23 cellular contexts compared by ENCODE assay signal in the genomic region with DNA sequence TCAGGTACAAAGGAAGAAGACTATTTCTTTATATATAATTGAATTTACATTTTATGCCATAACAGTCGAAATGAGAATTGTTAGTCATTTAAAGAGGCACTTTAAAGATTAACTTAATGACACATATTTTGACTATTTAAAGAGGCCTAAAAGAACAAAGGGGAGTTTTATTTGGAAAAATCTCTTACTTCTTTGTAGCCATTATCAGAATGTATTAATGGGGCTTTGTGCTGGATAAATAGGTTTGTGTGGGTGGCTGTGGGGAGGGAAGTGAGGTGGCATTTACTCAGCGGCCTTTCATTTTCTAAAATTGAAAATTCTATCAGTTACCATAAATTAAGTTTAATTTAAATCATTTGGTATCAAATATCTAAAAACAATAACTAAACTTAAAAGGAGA.
"Had no signal": no experiment of that assay in that cellular context is flagged by ENCODE, and none has a peak within 500 bp of the region (broad histone marks: within the 10 kb centered on the region; RNA-seq: fewer than 3 reads in every experiment).

No MANE protein-coding gene starts in this region.

- ATAC-seq: activated CD4-positive, alpha-beta T cell treated with anti-CD3 and anti-CD28 coated beads for 36 hours; activated T-cell treated with anti-CD3 and anti-CD28 coated beads, Interleukin-2, amount 50 U/mL, for 4 hours; heart right ventricle; left lung; naive thymus-derived CD8-positive, alpha-beta T cell had no signal

- DNase-seq: activated B cell treated with CpG ODN at 0.5 μM for 24 hours; activated CD4-positive, alpha-beta T cell treated with anti-CD3 and anti-CD28 coated beads for 36 hours; activated CD4-positive, alpha-beta T cell treated with anti-CD3 and anti-CD28 coated beads, Interleukin-2, amount 50 U/mL, for 48 hours; activated CD8-positive, alpha-beta memory T cell treated with anti-CD3 and anti-CD28 coated beads, Interleukin-2, amount 50 U/mL, for 48 hours; activated naive CD4-positive, alpha-beta T cell; activated naive CD8-positive, alpha-beta T cell treated with anti-CD3 and anti-CD28 coated beads for 36 hours; activated T-cell treated with anti-CD3 and anti-CD28 coated beads, Interleukin-2, amount 50 U/mL, for 4 hours; amniotic stem cell; cerebellar nuclear complex; esophagus squamous epithelium; heart right ventricle; left lung; naive thymus-derived CD8-positive, alpha-beta T cell; stimulated activated CD4-positive, alpha-beta T cell treated with anti-CD3 and anti-CD28 coated beads, Interleukin-12 subunit alpha, Interleukin-12 subunit beta, amount 100 ng/mL, for 4 hours; stimulated activated CD4-positive, alpha-beta T cell treated with anti-CD3 and anti-CD28 coated beads, Interleukin-1b, Interleukin-23, amount 100 ng/mL, for 48 hours; T1000; thyroid gland had no signal

- H3K27me3 ChIP-seq: esophagus squamous epithelium, heart right ventricle, left lung, thyroid gland had no signal

- H3K9me3 ChIP-seq: esophagus squamous epithelium, prostate gland, thyroid gland had no signal

- H3K4me3 ChIP-seq: coronary artery, esophagus squamous epithelium, heart right ventricle, left lung, prostate gland, thyroid gland had no signal

- H3K27ac ChIP-seq: coronary artery, esophagus squamous epithelium, left lung, prostate gland, thyroid gland had no signal

- H3K4me3 Mint-ChIP-seq: activated B cell treated with CpG ODN at 0.5 μM for 24 hours; activated CD4-positive, alpha-beta T cell treated with anti-CD3 and anti-CD28 coated beads for 36 hours; activated naive CD8-positive, alpha-beta T cell treated with anti-CD3 and anti-CD28 coated beads for 36 hours; activated T-cell treated with anti-CD3 and anti-CD28 coated beads, Interleukin-2, amount 50 U/mL, for 4 hours; naive thymus-derived CD8-positive, alpha-beta T cell; stimulated activated naive CD8-positive, alpha-beta T cell treated with anti-CD3 and anti-CD28 coated beads, Interleukin-15, Interleukin-2, amounts not matched to agents 100 ng/mL and 50 ng/mL, for 24 hours; T-helper 1 cell treated with Interleukin-12 subunit alpha and Interleukin-12 subunit beta and Interleukin-4 antibody, amounts not matched to agents 30 μg/mL and 1 μg/mL, for 36 hours had no signal

- H3K4me1 Mint-ChIP-seq: activated B cell treated with CpG ODN at 0.5 μM for 24 hours; activated CD4-positive, alpha-beta T cell treated with anti-CD3 and anti-CD28 coated beads for 36 hours; activated naive CD8-positive, alpha-beta T cell treated with anti-CD3 and anti-CD28 coated beads for 36 hours; naive thymus-derived CD8-positive, alpha-beta T cell had no signal

- FAIRE-seq: urothelium cell line had no signal

- H3K36me3 Mint-ChIP-seq: activated naive CD8-positive, alpha-beta T cell treated with anti-CD3 and anti-CD28 coated beads for 36 hours; naive thymus-derived CD8-positive, alpha-beta T cell had no signal

- H3K4me1 ChIP-seq: heart right ventricle, left lung, prostate gland had no signal

- H3K27ac Mint-ChIP-seq: activated B cell treated with CpG ODN at 0.5 μM for 24 hours; activated CD4-positive, alpha-beta T cell treated with anti-CD3 and anti-CD28 coated beads for 36 hours; activated naive CD8-positive, alpha-beta T cell treated with anti-CD3 and anti-CD28 coated beads for 36 hours; activated T-helper 2 cell treated with anti-CD3 and anti-CD28 coated beads, Interferon-gamma antibody, Interleukin-2, Interleukin-4, amounts not matched to agents 10 μg/mL and 5 μg/mL and 100 μg/mL, durations not matched to agents 14 hours and 24 hours and 36 hours; naive thymus-derived CD8-positive, alpha-beta T cell; stimulated activated naive CD8-positive, alpha-beta T cell treated with anti-CD3 and anti-CD28 coated beads, Interleukin-15, Interleukin-2, amounts not matched to agents 100 ng/mL and 50 ng/mL, for 24 hours; T-helper 1 cell treated with Interleukin-12 subunit alpha and Interleukin-12 subunit beta and Interleukin-4 antibody, amounts not matched to agents 30 μg/mL and 1 μg/mL, for 36 hours had no signal

- H3K36me3 ChIP-seq: esophagus squamous epithelium, heart right ventricle, left lung, prostate gland, thyroid gland had no signal

- H3K27me3 Mint-ChIP-seq: activated B cell treated with CpG ODN at 0.5 μM for 24 hours; activated CD4-positive, alpha-beta T cell treated with anti-CD3 and anti-CD28 coated beads for 36 hours; activated naive CD8-positive, alpha-beta T cell treated with anti-CD3 and anti-CD28 coated beads for 36 hours; naive thymus-derived CD8-positive, alpha-beta T cell; stimulated activated naive CD8-positive, alpha-beta T cell treated with anti-CD3 and anti-CD28 coated beads, Interleukin-15, Interleukin-2, amounts not matched to agents 100 ng/mL and 50 ng/mL, for 24 hours had no signal
